ENCODE assay signal across 17 cellular contexts in genomic region chr9:36813149-36813548, GRCh38.
"Had no signal": no experiment of that assay in that cellular context is flagged by ENCODE, and none has a peak within 500 bp of the region (broad histone marks: within the 10 kb centered on the region; RNA-seq: fewer than 3 reads in every experiment).

No MANE protein-coding gene starts in this region.

- DNase-seq: dermis blood vessel endothelial cell; endodermal cell; erythroblast; foreskin keratinocyte; immature natural killer cell; left ventricle myocardium superior; mesendoderm; naive thymus-derived CD4-positive, alpha-beta T cell; nephron progenitor cell; psoas muscle; retina; small intestine; stimulated activated CD4-positive, alpha-beta T cell treated with anti-CD3 and anti-CD28 coated beads, Interleukin-12 subunit alpha, Interleukin-12 subunit beta, amount 100 ng/mL, for 4 hours; stimulated activated naive CD4-positive, alpha-beta T cell; stomach; trophoblast cell had no signal

- H3K9me3 ChIP-seq: psoas muscle had no signal

- H3K4me1 ChIP-seq: foreskin keratinocyte, parathyroid adenoma, psoas muscle had no signal

- H3K36me3 ChIP-seq: stomach had no signal

- H3K27ac ChIP-seq: foreskin keratinocyte, parathyroid adenoma, psoas muscle, stomach had no signal

- H3K4me3 ChIP-seq: psoas muscle, stomach had no signal
